In the genomic region with DNA sequence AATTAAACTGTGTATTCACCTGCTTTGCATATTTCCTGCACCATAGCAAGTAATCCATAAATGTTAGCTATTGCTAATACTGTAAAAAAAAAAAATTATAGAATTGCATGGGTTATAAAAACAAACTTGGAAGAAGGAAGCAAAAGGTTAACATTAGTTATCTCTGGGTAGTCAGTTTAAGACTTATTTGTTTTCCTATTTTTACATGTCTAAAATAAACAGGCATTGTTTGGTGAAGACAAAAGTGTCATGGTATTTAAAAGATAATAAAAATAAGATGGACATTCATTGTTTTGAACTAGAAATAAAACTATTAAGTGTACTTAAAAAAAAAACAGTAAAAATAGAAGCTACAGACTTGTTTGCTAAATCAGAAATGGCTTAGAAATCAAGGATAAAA, we compare ENCODE assay signal across 33 cellular contexts.
"Had no signal": no experiment of that assay in that cellular context is flagged by ENCODE, and none has a peak within 500 bp of the region (broad histone marks: within the 10 kb centered on the region; RNA-seq: fewer than 3 reads in every experiment).

No MANE protein-coding gene starts in this region.

- H3K4me3 ChIP-seq: adrenal gland, body of pancreas had no signal

- ATAC-seq: activated CD8-positive, alpha-beta memory T cell treated with anti-CD3 and anti-CD28 coated beads, Interleukin-2, amount 10 ng/mL, durations not matched to agents 7 days and 5 days; activated CD8-positive, alpha-beta T cell treated with anti-CD3 and anti-CD28 coated beads for 36 hours; activated naive CD8-positive, alpha-beta T cell treated with anti-CD3 and anti-CD28 coated beads, Interleukin-2, amount 50 U/mL, for 24 hours; effector memory CD8-positive, alpha-beta T cell; WTC11 had no signal

- H3K27ac Mint-ChIP-seq: activated CD4-positive, alpha-beta T cell treated with anti-CD3 and anti-CD28 coated beads, Interleukin-2, amount 10 ng/mL, durations not matched to agents 7 days and 5 days; activated CD8-positive, alpha-beta memory T cell treated with anti-CD3 and anti-CD28 coated beads, Interleukin-2, amount 10 ng/mL, durations not matched to agents 7 days and 5 days; activated CD8-positive, alpha-beta T cell treated with anti-CD3 and anti-CD28 coated beads for 36 hours; activated naive CD4-positive, alpha-beta T cell treated with anti-CD3 and anti-CD28 coated beads for 36 hours; activated naive CD4-positive, alpha-beta T cell treated with anti-CD3 and anti-CD28 coated beads, Interleukin-2, amount 50 U/mL, for 24 hours; activated naive CD8-positive, alpha-beta T cell treated with anti-CD3 and anti-CD28 coated beads for 36 hours; activated naive CD8-positive, alpha-beta T cell treated with anti-CD3 and anti-CD28 coated beads, Interleukin-2, amount 50 U/mL, for 24 hours; activated T-helper 1 cell treated with anti-CD3 and anti-CD28 coated beads, Interleukin-12 subunit alpha, Interleukin-12 subunit beta, Interleukin-2, Interleukin-4 antibody, amounts not matched to agents 30 ng/mL and 10 ng/mL and 1 ng/mL, durations not matched to agents 14 hours and 24 hours and 36 hours; activated T-helper 2 cell treated with anti-CD3 and anti-CD28 coated beads, Interferon-gamma antibody, Interleukin-2, Interleukin-4, amounts not matched to agents 10 μg/mL and 5 μg/mL and 100 μg/mL, durations not matched to agents 14 hours and 24 hours and 36 hours; effector memory CD8-positive, alpha-beta T cell; WTC11 had no signal

- H3K27ac ChIP-seq: adrenal gland, body of pancreas had no signal

- H3K36me3 ChIP-seq: adrenal gland had no signal

- H3K27me3 Mint-ChIP-seq: activated CD4-positive, alpha-beta T cell treated with anti-CD3 and anti-CD28 coated beads, Interleukin-2, amount 10 ng/mL, durations not matched to agents 7 days and 5 days; activated CD8-positive, alpha-beta memory T cell treated with anti-CD3 and anti-CD28 coated beads, Interleukin-2, amount 10 ng/mL, durations not matched to agents 7 days and 5 days had no signal

- DNase-seq: activated CD4-positive, alpha-beta T cell treated with anti-CD3 and anti-CD28 coated beads for 1 hour; activated CD4-positive, alpha-beta T cell treated with anti-CD3 and anti-CD28 coated beads for 4 hours; activated CD4-positive, alpha-beta T cell treated with anti-CD3 and anti-CD28 coated beads, Interleukin-2, amount 10 ng/mL, durations not matched to agents 7 days and 5 days; activated CD4-positive, alpha-beta T cell treated with anti-CD3 and anti-CD28 coated beads, Interleukin-2, amount 50 U/mL, for 4 hours; activated CD8-positive, alpha-beta memory T cell treated with anti-CD3 and anti-CD28 coated beads, Interleukin-2, amount 10 ng/mL, durations not matched to agents 7 days and 5 days; activated CD8-positive, alpha-beta memory T cell treated with anti-CD3 and anti-CD28 coated beads, Interleukin-2, amount 50 U/mL, for 4 hours; activated CD8-positive, alpha-beta T cell treated with anti-CD3 and anti-CD28 coated beads for 36 hours; activated effector memory CD4-positive, alpha-beta T cell treated with anti-CD3 and anti-CD28 coated beads, Interleukin-2, amount 50 U/mL, for 16 hours; activated naive CD4-positive, alpha-beta T cell treated with anti-CD3 and anti-CD28 coated beads for 36 hours; activated naive CD8-positive, alpha-beta T cell treated with anti-CD3 and anti-CD28 coated beads for 36 hours; activated naive CD8-positive, alpha-beta T cell treated with anti-CD3 and anti-CD28 coated beads, Interleukin-2, amount 50 U/mL, for 24 hours; activated T-cell treated with anti-CD3 and anti-CD28 coated beads, Interleukin-2, amount 50 U/mL, for 1 hour; activated T-cell treated with anti-CD3 and anti-CD28 coated beads, Interleukin-2, amount 50 U/mL, for 48 hours; adrenal gland; amygdala; aorta; body of pancreas; caudate nucleus; cortex of kidney; dermis blood vessel endothelial cell; effector CD4-positive, alpha-beta T cell; effector memory CD8-positive, alpha-beta T cell; foreskin fibroblast; head of caudate nucleus; hippocampal formation; T-helper 2 cell had no signal

- H3K36me3 Mint-ChIP-seq: activated CD8-positive, alpha-beta memory T cell treated with anti-CD3 and anti-CD28 coated beads, Interleukin-2, amount 10 ng/mL, durations not matched to agents 7 days and 5 days; activated naive CD4-positive, alpha-beta T cell treated with anti-CD3 and anti-CD28 coated beads, Interleukin-2, amount 50 U/mL, for 24 hours; activated naive CD8-positive, alpha-beta T cell treated with anti-CD3 and anti-CD28 coated beads for 36 hours had no signal

- H3K27me3 ChIP-seq: adrenal gland, body of pancreas had no signal

- H3K4me1 ChIP-seq: adrenal gland had no signal

- H3K9me3 Mint-ChIP-seq: activated CD4-positive, alpha-beta T cell treated with anti-CD3 and anti-CD28 coated beads, Interleukin-2, amount 10 ng/mL, durations not matched to agents 7 days and 5 days; activated CD8-positive, alpha-beta T cell treated with anti-CD3 and anti-CD28 coated beads for 36 hours; activated naive CD4-positive, alpha-beta T cell treated with anti-CD3 and anti-CD28 coated beads for 36 hours; activated naive CD4-positive, alpha-beta T cell treated with anti-CD3 and anti-CD28 coated beads, Interleukin-2, amount 50 U/mL, for 24 hours; activated naive CD8-positive, alpha-beta T cell treated with anti-CD3 and anti-CD28 coated beads for 36 hours; activated naive CD8-positive, alpha-beta T cell treated with anti-CD3 and anti-CD28 coated beads, Interleukin-2, amount 50 U/mL, for 24 hours; activated T-helper 1 cell treated with anti-CD3 and anti-CD28 coated beads, Interleukin-12 subunit alpha, Interleukin-12 subunit beta, Interleukin-2, Interleukin-4 antibody, amounts not matched to agents 30 ng/mL and 10 ng/mL and 1 ng/mL, durations not matched to agents 14 hours and 24 hours and 36 hours; activated T-helper 2 cell treated with anti-CD3 and anti-CD28 coated beads, Interferon-gamma antibody, Interleukin-2, Interleukin-4, amounts not matched to agents 10 μg/mL and 5 μg/mL and 100 μg/mL, durations not matched to agents 14 hours and 24 hours and 36 hours had no signal

- H3K4me1 Mint-ChIP-seq: activated CD4-positive, alpha-beta T cell treated with anti-CD3 and anti-CD28 coated beads, Interleukin-2, amount 10 ng/mL, durations not matched to agents 7 days and 5 days; activated CD8-positive, alpha-beta memory T cell treated with anti-CD3 and anti-CD28 coated beads, Interleukin-2, amount 10 ng/mL, durations not matched to agents 7 days and 5 days; activated naive CD4-positive, alpha-beta T cell treated with anti-CD3 and anti-CD28 coated beads, Interleukin-2, amount 50 U/mL, for 24 hours; activated naive CD8-positive, alpha-beta T cell treated with anti-CD3 and anti-CD28 coated beads for 36 hours; activated naive CD8-positive, alpha-beta T cell treated with anti-CD3 and anti-CD28 coated beads, Interleukin-2, amount 50 U/mL, for 24 hours had no signal

- H3K4me3 Mint-ChIP-seq: activated CD4-positive, alpha-beta T cell treated with anti-CD3 and anti-CD28 coated beads, Interleukin-2, amount 10 ng/mL, durations not matched to agents 7 days and 5 days; activated CD8-positive, alpha-beta memory T cell treated with anti-CD3 and anti-CD28 coated beads, Interleukin-2, amount 10 ng/mL, durations not matched to agents 7 days and 5 days; activated CD8-positive, alpha-beta T cell treated with anti-CD3 and anti-CD28 coated beads for 36 hours; activated naive CD4-positive, alpha-beta T cell treated with anti-CD3 and anti-CD28 coated beads for 36 hours; activated naive CD4-positive, alpha-beta T cell treated with anti-CD3 and anti-CD28 coated beads, Interleukin-2, amount 50 U/mL, for 24 hours; activated naive CD8-positive, alpha-beta T cell treated with anti-CD3 and anti-CD28 coated beads for 36 hours; activated naive CD8-positive, alpha-beta T cell treated with anti-CD3 and anti-CD28 coated beads, Interleukin-2, amount 50 U/mL, for 24 hours; activated T-helper 1 cell treated with anti-CD3 and anti-CD28 coated beads, Interleukin-12 subunit alpha, Interleukin-12 subunit beta, Interleukin-2, Interleukin-4 antibody, amounts not matched to agents 30 ng/mL and 10 ng/mL and 1 ng/mL, durations not matched to agents 14 hours and 24 hours and 36 hours; effector memory CD8-positive, alpha-beta T cell; WTC11 had no signal

- FAIRE-seq: colon, endothelial cell of umbilical vein, frontal cortex had no signal

- H3K9me3 ChIP-seq: adrenal gland, body of pancreas had no signal
